In genomic region chr1:48043524-48043923, GRCh38 we compare ENCODE assay signal across 21 cellular contexts. TPM values are rescaled to one million over a fixed set of nuclear protein-coding genes. Genes with fewer than 3 reads are reported as not detected.
DNase-seq lines count a peak whose midpoint lies in the region; ATAC-seq, FAIRE-seq and TF ChIP-seq lines count a peak whose summit lies in the region.
"Had no signal": no experiment of that assay in that cellular context is flagged by ENCODE, and none has a peak within 500 bp of the region (broad histone marks: within the 10 kb centered on the region; RNA-seq: fewer than 3 reads in every experiment).

No MANE protein-coding gene starts in this region.

- H3K4me2 ChIP-seq in BLaER1: 0 out of 2 replicates have a peak overlapping the region, but pooled peaks have one; percentile 24
- H3K4me2 ChIP-seq in Karpas-422 (ENCODE audit: low read depth, low read length, poor library complexity, severe bottlenecking): no peak overlapping the region

- no peaks in the 10 kb centered on the region for H3K9me2 ChIP-seq in Karpas-422 (replicated peaks; ENCODE audit: insufficient read depth, low read length)

- no peaks in the 10 kb centered on the region for H3K9me3 ChIP-seq in BLaER1
- no peaks in the 10 kb centered on the region for H3K9me3 ChIP-seq in HUES48 (ENCODE audit: control insufficient read depth, insufficient read depth, low read length)
- H3K9me3 ChIP-seq in Karpas-422 (ENCODE audit: low read length): no peaks in the 10 kb centered on the region
- no peaks in the 10 kb centered on the region for H3K9me3 ChIP-seq in Peyer's patch
- H3K9me3 ChIP-seq: breast epithelium, esophagus muscularis mucosa, stomach had no signal

- H3K4me1 Mint-ChIP-seq in stimulated activated effector memory CD8-positive, alpha-beta T cell treated with anti-CD3 and anti-CD28 coated beads, Interleukin-12 subunit alpha, Interleukin-12 subunit beta, amount 100 ng/mL, for 72 hours: no peaks in the 10 kb centered on the region
- H3K4me1 Mint-ChIP-seq: CD8-positive, alpha-beta memory T cell had no signal

- H3K36me3 Mint-ChIP-seq in stimulated activated effector memory CD8-positive, alpha-beta T cell treated with anti-CD3 and anti-CD28 coated beads, Interleukin-12 subunit alpha, Interleukin-12 subunit beta, amount 100 ng/mL, for 72 hours: no peaks in the 10 kb centered on the region
- H3K36me3 Mint-ChIP-seq: activated naive CD8-positive, alpha-beta T cell; CD8-positive, alpha-beta memory T cell had no signal

- H3K4me3 ChIP-seq in BLaER1 (no peak overlapping the region), HUES48 (ENCODE audit: low read depth, low read length) (no peak overlapping the region), fibroblast of villous mesenchyme (ENCODE audit: low read depth, low read length) (no peak overlapping the region), Karpas-422 (ENCODE audit: low read length) (no peak overlapping the region), Peyer's patch (no peak overlapping the region)
- H3K4me3 ChIP-seq: breast epithelium, esophagus muscularis mucosa, stomach had no signal

- H3K27ac ChIP-seq in BLaER1 (no peak overlapping the region), HUES48 (ENCODE audit: low read depth, low read length) (peak overlapping the region; percentile 31), Karpas-422 (ENCODE audit: low read length) (no peak overlapping the region), Peyer's patch (no peak overlapping the region)
- H3K27ac ChIP-seq: breast epithelium, esophagus muscularis mucosa, stomach had no signal

- no peak for ATAC-seq in stimulated activated effector memory CD8-positive, alpha-beta T cell treated with anti-CD3 and anti-CD28 coated beads, Interleukin-12 subunit alpha, Interleukin-12 subunit beta, amount 100 ng/mL, for 72 hours

- H3K36me3 ChIP-seq in BLaER1 (no peaks in the 10 kb centered on the region), HUES48 (ENCODE audit: control insufficient read depth, insufficient read depth, low read length) (no peaks in the 10 kb centered on the region), Karpas-422 (ENCODE audit: insufficient read depth, low read length) (no peaks in the 10 kb centered on the region), Peyer's patch (no peaks in the 10 kb centered on the region)
- H3K36me3 ChIP-seq: breast epithelium, esophagus muscularis mucosa, stomach had no signal

- TF ChIP-seq POLR2A in H54 (IDR thresholded peaks at IDR 0.05; ENCODE audit: low read depth, low read length): no peak
- TF ChIP-seq POLR2A in Peyer's patch (IDR thresholded peaks at IDR 0.05): no peak

- H3K79me2 ChIP-seq in Karpas-422 (ENCODE audit: low read length): no peaks in the 10 kb centered on the region

- no peak for FAIRE-seq in H54 (lab: Jason Lieb, UNC)
- FAIRE-seq: G401.6, GM12891 had no signal

- H3K4me1 ChIP-seq in BLaER1 (peaks cover 30% of the 10 kb centered on the region), HUES48 (ENCODE audit: control insufficient read depth, insufficient read depth, low read length) (peaks cover 27% of the 10 kb centered on the region), Karpas-422 (ENCODE audit: low read length) (no peaks in the 10 kb centered on the region), Peyer's patch (peaks cover 0 to 8% (median 0%) of the 10 kb centered on the region in 4 donors)
- H3K4me1 ChIP-seq: breast epithelium had no signal

- no peak overlapping the region for H3K9ac ChIP-seq in BLaER1
- no peak overlapping the region for H3K9ac ChIP-seq in HUES48 (ENCODE audit: low read depth, low read length)
- no peak overlapping the region for H3K9ac ChIP-seq in Karpas-422 (ENCODE audit: low read length)

- H3K4me3 Mint-ChIP-seq in stimulated activated effector memory CD8-positive, alpha-beta T cell treated with anti-CD3 and anti-CD28 coated beads, Interleukin-12 subunit alpha, Interleukin-12 subunit beta, amount 100 ng/mL, for 72 hours: no peak overlapping the region
- H3K4me3 Mint-ChIP-seq: activated naive CD8-positive, alpha-beta T cell; CD8-positive, alpha-beta memory T cell; neural crest cell had no signal

- H2AFZ ChIP-seq in Karpas-422 (ENCODE audit: low read length): no peak overlapping the region

- peak; percentile 93 for DNase-seq in NCI-H345 treated with DMSO at 0.1 percent for 48 hours (lab: John Stamatoyannopoulos, UW; ENCODE audit: unreplicated experiment)
- peak; percentile 18 for DNase-seq in fibroblast of villous mesenchyme (ENCODE audit: low read depth)
- no peak for DNase-seq in Karpas-422
- DNase-seq in H54 (ENCODE audit: insufficient read length, low spot score): no peak
- DNase-seq in stimulated activated effector memory CD8-positive, alpha-beta T cell treated with anti-CD3 and anti-CD28 coated beads, Interleukin-12 subunit alpha, Interleukin-12 subunit beta, amount 100 ng/mL, for 72 hours (ENCODE audit: low spot score in 2 of 2): no peak
- no peak for DNase-seq in Peyer's patch
- DNase-seq: CD8-positive, alpha-beta memory T cell; dermis blood vessel endothelial cell; Kasumi-1; NCI-H446; retina; stimulated activated CD4-positive, alpha-beta T cell treated with anti-CD3 and anti-CD28 coated beads, Interleukin-15, amount 100 ng/mL, for 24 hours; stomach had no signal

- TF ChIP-seq CTCF in fibroblast of villous mesenchyme (IDR thresholded peaks at IDR 0.05; ENCODE audit: insufficient read depth, low read depth, low read length): no peak
- no peak for TF ChIP-seq CTCF in Peyer's patch (IDR thresholded peaks at IDR 0.05)

- H4K20me1 ChIP-seq in BLaER1 (no peaks in the 10 kb centered on the region), Karpas-422 (ENCODE audit: insufficient read depth, low read depth, low read length) (no peaks in the 10 kb centered on the region)

- H3K27me3 ChIP-seq in BLaER1 (no peaks in the 10 kb centered on the region), HUES48 (ENCODE audit: control insufficient read depth, insufficient read depth, low read length) (peaks cover 8% of the 10 kb centered on the region; the same call in 1 of the 2 replicates), Karpas-422 (ENCODE audit: low read length) (no peaks in the 10 kb centered on the region), Peyer's patch (no peaks in the 10 kb centered on the region)
- H3K27me3 ChIP-seq: breast epithelium, esophagus muscularis mucosa had no signal

- no peak overlapping the region for H3K27ac Mint-ChIP-seq in stimulated activated effector memory CD8-positive, alpha-beta T cell treated with anti-CD3 and anti-CD28 coated beads, Interleukin-12 subunit alpha, Interleukin-12 subunit beta, amount 100 ng/mL, for 72 hours
- H3K27ac Mint-ChIP-seq: activated naive CD8-positive, alpha-beta T cell; CD8-positive, alpha-beta memory T cell had no signal

- H3K9me3 Mint-ChIP-seq in stimulated activated effector memory CD8-positive, alpha-beta T cell treated with anti-CD3 and anti-CD28 coated beads, Interleukin-12 subunit alpha, Interleukin-12 subunit beta, amount 100 ng/mL, for 72 hours: no peaks in the 10 kb centered on the region
- H3K9me3 Mint-ChIP-seq: CD8-positive, alpha-beta memory T cell; neural crest cell had no signal

RNA-seq across cellular contexts. Expression of gene TRABD2B, which starts 46.3 kb away (rescaled TPM):
- total RNA-seq in fibroblast of villous mesenchyme (not detected in 2 replicates), Peyer's patch (1 to 10 TPM in 1 of 4 donors, under 1 TPM in 3; 0.35 to 2.5 (median 0.88) TPM)
- not detected in 2 replicates for total RNA-seq in Karpas-422 (2014; rRNA removed; shearing (Covaris generic); ENCODE audit: low replicate concordance)
- total RNA-seq: CD8-positive, alpha-beta memory T cell; dermis blood vessel endothelial cell had no signal

Comparison
In these comparisons a context has a peak if more than half of its experiments do, and no peak if none do; other contexts are left out.
1. DNase-seq: peak in NCI-H345 treated with DMSO at 0.1 percent for 48 hours (single experiment) and fibroblast of villous mesenchyme (single experiment); none in Karpas-422 (single experiment), H54 (single experiment), stimulated activated effector memory CD8-positive, alpha-beta T cell treated with anti-CD3 and anti-CD28 coated beads, Interleukin-12 subunit alpha, Interleukin-12 subunit beta, amount 100 ng/mL, for 72 hours (0 of 2) and Peyer's patch (0 of 3).